ENCODE assay signal across 8 cellular contexts in the genomic region with DNA sequence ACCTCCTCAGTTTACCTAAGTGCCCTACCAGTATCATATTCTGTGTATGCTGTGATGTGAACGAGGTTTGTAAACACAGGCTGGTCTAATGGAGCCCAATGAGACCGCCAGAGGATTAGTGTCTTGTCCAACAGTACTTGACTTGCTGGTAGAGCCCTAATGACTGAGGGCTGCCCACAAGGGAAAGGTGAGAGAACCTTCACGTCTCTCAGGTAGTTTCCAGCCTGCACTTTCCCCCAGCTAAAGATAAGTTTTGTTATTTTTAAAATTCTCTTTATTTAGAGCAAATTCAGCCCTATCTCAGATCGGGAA. TPM values are rescaled to one million over a fixed set of nuclear protein-coding genes. Genes with fewer than 3 reads are reported as not detected.
DNase-seq lines count a peak whose midpoint lies in the region; ATAC-seq and TF ChIP-seq lines count a peak whose summit lies in the region.

No MANE protein-coding gene starts in this region.

- TF ChIP-seq CTCF in GM06990 (IDR thresholded peaks at IDR 0.05; ENCODE audit: insufficient read depth, low read length, poor library complexity, severe bottlenecking) (no peak), endothelial cell (IDR thresholded peaks at IDR 0.05; ENCODE audit: unreplicated experiment) (no peak), neural cell (IDR thresholded peaks at IDR 0.05; ENCODE audit: poor library complexity, severe bottlenecking) (no peak)

- no peaks in the 10 kb centered on the region for H4K20me1 ChIP-seq in neural cell (ENCODE audit: insufficient read depth)

- TF ChIP-seq RAD21 in neural cell (conservative IDR thresholded peaks at IDR 0.05) = no peak

- H3K27me3 ChIP-seq in GM06990 (replicated peaks; ENCODE audit: control insufficient read depth, insufficient read depth, low read length) (no peaks in the 10 kb centered on the region), neural cell (ENCODE audit: insufficient read depth, low read depth, low read length) (no peaks in the 10 kb centered on the region)

- H3K36me3 Mint-ChIP-seq in endothelial cell (ENCODE audit: low read depth, unreplicated experiment) = no peaks in the 10 kb centered on the region

- TF ChIP-seq EP300 in neural cell (conservative IDR thresholded peaks at IDR 0.05; ENCODE audit: poor library complexity, severe bottlenecking) = no peak

- H3K4me3 ChIP-seq in GM06990 (replicated peaks; ENCODE audit: low read depth, low read length) (peak overlapping the region; percentile 94), neural cell (ENCODE audit: low read length) (peak overlapping the region; percentile 78)

- H3K4me2 ChIP-seq in neural cell (ENCODE audit: low read length) = peak overlapping the region; percentile 87

- H3K36me3 ChIP-seq in GM06990 (ENCODE audit: control insufficient read depth, insufficient read depth, low read length) = no peaks in the 10 kb centered on the region
- H3K36me3 ChIP-seq in neural cell (ENCODE audit: insufficient read depth, low read length) = no peaks in the 10 kb centered on the region

- no peaks in the 10 kb centered on the region for H3K9me3 Mint-ChIP-seq in endothelial cell (ENCODE audit: unreplicated experiment)

- H3K4me3 Mint-ChIP-seq in endothelial cell (ENCODE audit: unreplicated experiment) = peak overlapping the region; percentile 93

- peak; percentile 13 for ATAC-seq in GM21825 (IDR thresholded peaks at IDR 0.05; ENCODE audit: unreplicated experiment)

- peaks cover 18% of the 10 kb centered on the region for H3K4me1 Mint-ChIP-seq in endothelial cell (ENCODE audit: unreplicated experiment)

- no peaks in the 10 kb centered on the region for H3K9me2 ChIP-seq in neural cell (ENCODE audit: insufficient read depth, low read length)

- H3K27me3 Mint-ChIP-seq in endothelial cell (ENCODE audit: unreplicated experiment) = no peaks in the 10 kb centered on the region

- DNase-seq in GM06990 (ENCODE audit: extremely low read depth, insufficient read length) (no peak), NCI-H2029 treated with DMSO at 0.1 percent for 48 hours (lab: John Stamatoyannopoulos, UW) (peak; percentile 42), endothelial cell (ENCODE audit: low spot score) (no peak), NK-92 (lab: John Stamatoyannopoulos, UW; ENCODE audit: unreplicated experiment) (no peak), pons (ENCODE audit: low spot score) (no peak), T1000 (lab: John Stamatoyannopoulos, UW) (no peak)

- H3F3A ChIP-seq in neural cell (ENCODE audit: insufficient read depth, low read length, poor library complexity, severe bottlenecking) = no peaks in the 10 kb centered on the region

- peak overlapping the region; percentile 86 for H3K27ac Mint-ChIP-seq in endothelial cell (ENCODE audit: unreplicated experiment)

- H3K9ac ChIP-seq in neural cell (ENCODE audit: low read length) = peak overlapping the region; percentile 96

- H2AFZ ChIP-seq in neural cell (ENCODE audit: low read depth, low read length) = peak overlapping the region; percentile 88

- H3K9me3 ChIP-seq in neural cell (ENCODE audit: low read length) = no peaks in the 10 kb centered on the region

- peaks cover 53% of the 10 kb centered on the region for H3K79me2 ChIP-seq in neural cell (replicated peaks; ENCODE audit: insufficient read depth, low read length)

- H3K27ac ChIP-seq in neural cell (ENCODE audit: low read length) = peak overlapping the region; percentile 98

TF ChIP-seq in neural cell, 6 proteins besides CTCF, POLR2A, EP300 and RAD21:
- TF ChIP-seq SMC3 (conservative IDR thresholded peaks at IDR 0.05; ENCODE audit: poor library complexity) = no peak
- no peak for TF ChIP-seq TAF1 (IDR thresholded peaks at IDR 0.05; ENCODE audit: low read depth)
- TF ChIP-seq MXI1 (conservative IDR thresholded peaks at IDR 0.05; ENCODE audit: poor library complexity, severe bottlenecking) = peak; percentile 13
- no peak for TF ChIP-seq EZH2 (IDR thresholded peaks at IDR 0.05; ENCODE audit: borderline replicate concordance, insufficient read depth, low read length, poor library complexity, severe bottlenecking)
- TF ChIP-seq, protein P1, sequence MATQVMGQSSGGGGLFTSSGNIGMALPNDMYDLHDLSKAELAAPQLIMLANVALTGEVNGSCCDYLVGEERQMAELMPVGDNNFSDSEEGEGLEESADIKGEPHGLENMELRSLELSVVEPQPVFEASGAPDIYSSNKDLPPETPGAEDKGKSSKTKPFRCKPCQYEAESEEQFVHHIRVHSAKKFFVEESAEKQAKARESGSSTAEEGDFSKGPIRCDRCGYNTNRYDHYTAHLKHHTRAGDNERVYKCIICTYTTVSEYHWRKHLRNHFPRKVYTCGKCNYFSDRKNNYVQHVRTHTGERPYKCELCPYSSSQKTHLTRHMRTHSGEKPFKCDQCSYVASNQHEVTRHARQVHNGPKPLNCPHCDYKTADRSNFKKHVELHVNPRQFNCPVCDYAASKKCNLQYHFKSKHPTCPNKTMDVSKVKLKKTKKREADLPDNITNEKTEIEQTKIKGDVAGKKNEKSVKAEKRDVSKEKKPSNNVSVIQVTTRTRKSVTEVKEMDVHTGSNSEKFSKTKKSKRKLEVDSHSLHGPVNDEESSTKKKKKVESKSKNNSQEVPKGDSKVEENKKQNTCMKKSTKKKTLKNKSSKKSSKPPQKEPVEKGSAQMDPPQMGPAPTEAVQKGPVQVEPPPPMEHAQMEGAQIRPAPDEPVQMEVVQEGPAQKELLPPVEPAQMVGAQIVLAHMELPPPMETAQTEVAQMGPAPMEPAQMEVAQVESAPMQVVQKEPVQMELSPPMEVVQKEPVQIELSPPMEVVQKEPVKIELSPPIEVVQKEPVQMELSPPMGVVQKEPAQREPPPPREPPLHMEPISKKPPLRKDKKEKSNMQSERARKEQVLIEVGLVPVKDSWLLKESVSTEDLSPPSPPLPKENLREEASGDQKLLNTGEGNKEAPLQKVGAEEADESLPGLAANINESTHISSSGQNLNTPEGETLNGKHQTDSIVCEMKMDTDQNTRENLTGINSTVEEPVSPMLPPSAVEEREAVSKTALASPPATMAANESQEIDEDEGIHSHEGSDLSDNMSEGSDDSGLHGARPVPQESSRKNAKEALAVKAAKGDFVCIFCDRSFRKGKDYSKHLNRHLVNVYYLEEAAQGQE (IDR thresholded peaks at IDR 0.05; ENCODE audit: borderline replicate concordance) = no peak

RNA-seq across cellular contexts. Expression of a gene that starts 0.5 kb away (rescaled TPM):
- total RNA-seq in endothelial cell (ENCODE audit: unreplicated experiment) = 49.5 TPM
- 95.9 and 112 TPM in 2 replicates for polyA plus RNA-seq in neural cell
- polyA minus RNA-seq in neural cell = 103 and 121 TPM in 2 replicates
